Comparison of ENCODE assay signal across 2 cellular contexts in the genomic region with DNA sequence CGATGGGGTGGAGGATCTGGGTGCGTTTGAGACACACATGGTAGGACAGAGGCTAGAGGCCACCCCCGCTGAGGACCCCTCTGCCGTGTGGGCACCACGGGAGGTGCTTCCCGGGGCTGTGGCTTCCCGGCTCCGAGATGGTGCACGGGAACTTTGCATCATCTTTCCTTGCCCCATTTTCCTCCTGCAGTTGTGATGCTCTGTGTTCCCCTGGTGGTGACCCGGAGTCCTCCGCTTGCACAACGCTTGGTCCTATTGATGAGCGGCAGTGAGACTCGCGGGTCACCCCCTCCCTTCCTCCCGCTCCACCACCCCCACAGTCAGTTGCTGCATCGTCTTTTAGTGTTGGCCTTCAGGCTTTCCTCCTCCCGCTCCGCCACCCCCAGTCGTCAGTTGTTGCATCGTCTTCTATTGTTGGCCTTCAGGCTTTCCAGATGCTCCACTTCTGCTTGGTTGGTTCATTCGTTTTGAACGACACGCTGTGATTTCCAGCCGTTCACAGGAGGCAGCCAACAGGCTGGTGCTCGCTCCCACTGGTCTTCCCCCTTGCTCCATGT.
TF ChIP-seq lines count a peak whose summit lies in the region.

No MANE protein-coding gene starts in this region.

TF ChIP-seq in GM23338, 12 proteins besides CTCF, POLR2A, EP300 and RAD21:
- no peak for TF ChIP-seq EZH2 (IDR thresholded peaks at IDR 0.05; ENCODE audit: low read depth, unreplicated experiment)
- TF ChIP-seq JUNB (IDR thresholded peaks at IDR 0.05; ENCODE audit: unreplicated experiment): no peak
- TF ChIP-seq, protein P1, sequence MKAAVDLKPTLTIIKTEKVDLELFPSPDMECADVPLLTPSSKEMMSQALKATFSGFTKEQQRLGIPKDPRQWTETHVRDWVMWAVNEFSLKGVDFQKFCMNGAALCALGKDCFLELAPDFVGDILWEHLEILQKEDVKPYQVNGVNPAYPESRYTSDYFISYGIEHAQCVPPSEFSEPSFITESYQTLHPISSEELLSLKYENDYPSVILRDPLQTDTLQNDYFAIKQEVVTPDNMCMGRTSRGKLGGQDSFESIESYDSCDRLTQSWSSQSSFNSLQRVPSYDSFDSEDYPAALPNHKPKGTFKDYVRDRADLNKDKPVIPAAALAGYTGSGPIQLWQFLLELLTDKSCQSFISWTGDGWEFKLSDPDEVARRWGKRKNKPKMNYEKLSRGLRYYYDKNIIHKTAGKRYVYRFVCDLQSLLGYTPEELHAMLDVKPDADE (IDR thresholded peaks at IDR 0.05): no peak
- TF ChIP-seq ZNF114 (CRISPR knock-in tag; IDR thresholded peaks at IDR 0.05): no peak
- TF ChIP-seq, protein P2, sequence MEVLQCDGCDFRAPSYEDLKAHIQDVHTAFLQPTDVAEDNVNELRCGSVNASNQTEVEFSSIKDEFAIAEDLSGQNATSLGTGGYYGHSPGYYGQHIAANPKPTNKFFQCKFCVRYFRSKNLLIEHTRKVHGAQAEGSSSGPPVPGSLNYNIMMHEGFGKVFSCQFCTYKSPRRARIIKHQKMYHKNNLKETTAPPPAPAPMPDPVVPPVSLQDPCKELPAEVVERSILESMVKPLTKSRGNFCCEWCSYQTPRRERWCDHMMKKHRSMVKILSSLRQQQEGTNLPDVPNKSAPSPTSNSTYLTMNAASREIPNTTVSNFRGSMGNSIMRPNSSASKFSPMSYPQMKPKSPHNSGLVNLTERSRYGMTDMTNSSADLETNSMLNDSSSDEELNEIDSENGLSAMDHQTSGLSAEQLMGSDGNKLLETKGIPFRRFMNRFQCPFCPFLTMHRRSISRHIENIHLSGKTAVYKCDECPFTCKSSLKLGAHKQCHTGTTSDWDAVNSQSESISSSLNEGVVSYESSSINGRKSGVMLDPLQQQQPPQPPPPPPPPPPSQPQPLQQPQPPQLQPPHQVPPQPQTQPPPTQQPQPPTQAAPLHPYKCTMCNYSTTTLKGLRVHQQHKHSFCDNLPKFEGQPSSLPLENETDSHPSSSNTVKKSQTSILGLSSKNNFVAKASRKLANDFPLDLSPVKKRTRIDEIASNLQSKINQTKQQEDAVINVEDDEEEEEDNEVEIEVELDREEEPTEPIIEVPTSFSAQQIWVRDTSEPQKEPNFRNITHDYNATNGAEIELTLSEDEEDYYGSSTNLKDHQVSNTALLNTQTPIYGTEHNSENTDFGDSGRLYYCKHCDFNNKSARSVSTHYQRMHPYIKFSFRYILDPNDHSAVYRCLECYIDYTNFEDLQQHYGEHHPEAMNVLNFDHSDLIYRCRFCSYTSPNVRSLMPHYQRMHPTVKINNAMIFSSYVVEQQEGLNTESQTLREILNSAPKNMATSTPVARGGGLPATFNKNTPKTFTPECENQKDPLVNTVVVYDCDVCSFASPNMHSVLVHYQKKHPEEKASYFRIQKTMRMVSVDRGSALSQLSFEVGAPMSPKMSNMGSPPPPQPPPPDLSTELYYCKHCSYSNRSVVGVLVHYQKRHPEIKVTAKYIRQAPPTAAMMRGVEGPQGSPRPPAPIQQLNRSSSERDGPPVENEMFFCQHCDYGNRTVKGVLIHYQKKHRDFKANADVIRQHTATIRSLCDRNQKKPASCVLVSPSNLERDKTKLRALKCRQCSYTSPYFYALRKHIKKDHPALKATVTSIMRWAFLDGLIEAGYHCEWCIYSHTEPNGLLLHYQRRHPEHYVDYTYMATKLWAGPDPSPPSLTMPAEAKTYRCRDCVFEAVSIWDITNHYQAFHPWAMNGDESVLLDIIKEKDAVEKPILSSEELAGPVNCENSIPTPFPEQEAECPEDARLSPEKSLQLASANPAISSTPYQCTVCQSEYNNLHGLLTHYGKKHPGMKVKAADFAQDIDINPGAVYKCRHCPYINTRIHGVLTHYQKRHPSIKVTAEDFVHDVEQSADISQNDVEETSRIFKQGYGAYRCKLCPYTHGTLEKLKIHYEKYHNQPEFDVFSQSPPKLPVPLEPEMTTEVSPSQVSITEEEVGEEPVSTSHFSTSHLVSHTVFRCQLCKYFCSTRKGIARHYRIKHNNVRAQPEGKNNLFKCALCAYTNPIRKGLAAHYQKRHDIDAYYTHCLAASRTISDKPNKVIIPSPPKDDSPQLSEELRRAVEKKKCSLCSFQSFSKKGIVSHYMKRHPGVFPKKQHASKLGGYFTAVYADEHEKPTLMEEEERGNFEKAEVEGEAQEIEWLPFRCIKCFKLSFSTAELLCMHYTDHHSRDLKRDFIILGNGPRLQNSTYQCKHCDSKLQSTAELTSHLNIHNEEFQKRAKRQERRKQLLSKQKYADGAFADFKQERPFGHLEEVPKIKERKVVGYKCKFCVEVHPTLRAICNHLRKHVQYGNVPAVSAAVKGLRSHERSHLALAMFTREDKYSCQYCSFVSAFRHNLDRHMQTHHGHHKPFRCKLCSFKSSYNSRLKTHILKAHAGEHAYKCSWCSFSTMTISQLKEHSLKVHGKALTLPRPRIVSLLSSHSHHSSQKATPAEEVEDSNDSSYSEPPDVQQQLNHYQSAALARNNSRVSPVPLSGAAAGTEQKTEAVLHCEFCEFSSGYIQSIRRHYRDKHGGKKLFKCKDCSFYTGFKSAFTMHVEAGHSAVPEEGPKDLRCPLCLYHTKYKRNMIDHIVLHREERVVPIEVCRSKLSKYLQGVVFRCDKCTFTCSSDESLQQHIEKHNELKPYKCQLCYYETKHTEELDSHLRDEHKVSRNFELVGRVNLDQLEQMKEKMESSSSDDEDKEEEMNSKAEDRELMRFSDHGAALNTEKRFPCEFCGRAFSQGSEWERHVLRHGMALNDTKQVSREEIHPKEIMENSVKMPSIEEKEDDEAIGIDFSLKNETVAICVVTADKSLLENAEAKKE (CRISPR knock-in tag; IDR thresholded peaks at IDR 0.05): no peak
- no peak for TF ChIP-seq NANOG (IDR thresholded peaks at IDR 0.05; ENCODE audit: borderline replicate concordance)
- no peak for TF ChIP-seq CREB1 (CRISPR knock-in tag; IDR thresholded peaks at IDR 0.05; ENCODE audit: low read depth)

TF ChIP-seq in HEK293T, 16 proteins besides CTCF, POLR2A, EP300 and RAD21:
- TF ChIP-seq BHLHE40 (IDR thresholded peaks at IDR 0.05; ENCODE audit: borderline replicate concordance) (no peak), FOXM1 (IDR thresholded peaks at IDR 0.05; ENCODE audit: borderline replicate concordance) (no peak), PKNOX1 (IDR thresholded peaks at IDR 0.05) (no peak), NFRKB (IDR thresholded peaks at IDR 0.05) (no peak), CTBP1 (IDR thresholded peaks at IDR 0.05; ENCODE audit: borderline replicate concordance) (no peak), ELF4 (IDR thresholded peaks at IDR 0.05) (no peak), SP1 (IDR thresholded peaks at IDR 0.05) (no peak), L3MBTL2 (conservative IDR thresholded peaks at IDR 0.05) (no peak), TARDBP (IDR thresholded peaks at IDR 0.05) (no peak), FOXA1 (IDR thresholded peaks at IDR 0.05) (no peak), FOXK2 (IDR thresholded peaks at IDR 0.05) (no peak), ARNT (IDR thresholded peaks at IDR 0.05) (no peak), ZNF384 (IDR thresholded peaks at IDR 0.05) (no peak)
